22 cellular contexts compared by ENCODE assay signal in genomic region chr5:173848986-173849596, GRCh38. TPM values are rescaled to one million over a fixed set of nuclear protein-coding genes. Genes with fewer than 3 reads are reported as not detected.
DNase-seq lines count a peak whose midpoint lies in the region; ATAC-seq, FAIRE-seq and TF ChIP-seq lines count a peak whose summit lies in the region.
"Had no signal": no experiment of that assay in that cellular context is flagged by ENCODE, and none has a peak within 500 bp of the region (broad histone marks: within the 10 kb centered on the region; RNA-seq: fewer than 3 reads in every experiment).

No MANE protein-coding gene starts in this region.

- peaks cover 8% of the 10 kb centered on the region; the same call in 1 of the 2 replicates for H3K9me3 ChIP-seq in HepG2 (ENCODE audit: low read length)
- H3K9me3 ChIP-seq in right lobe of liver, result no peaks in the 10 kb centered on the region
- H3K9me3 ChIP-seq in endothelial cell of umbilical vein (replicated peaks; ENCODE audit: control insufficient read depth, insufficient read depth, low read length), result no peaks in the 10 kb centered on the region

- POLR2A ChIA-PET in HepG2 (lab: Yijun Ruan, JAX), result no interaction called here
- POLR2A ChIA-PET in endothelial cell of umbilical vein (lab: Charles Lee), result no interaction called here

- no TSS peak for BruUV-seq in HepG2 (replicated peaks; lab: Mats Ljungman, UMichigan)
- BruUV-seq in endothelial cell of umbilical vein (replicated peaks; lab: Mats Ljungman, UMichigan), result no TSS peak

- H3K4me3 ChIP-seq in HepG2 (replicated peaks in 1 of 3; ENCODE audit: insufficient read depth in 1 of 3, low read depth in 2 of 3, low read length in 3 of 3) (no peak overlapping the region), right lobe of liver (no peak overlapping the region), endothelial cell of umbilical vein (replicated peaks in 1 of 3; ENCODE audit: insufficient read depth in 1 of 3, low read depth in 1 of 3, low read length in 3 of 3) (no peak overlapping the region)
- H3K4me3 ChIP-seq: BLaER1 treated with 17β-estradiol and CSF1 and Interleukin-3, amounts not matched to agents 10 nM and 100 nM; PC-9; SJSA1 had no signal

- TF ChIP-seq EP300 in HepG2 (IDR thresholded peaks at IDR 0.05; ENCODE audit: low read depth in 2 of 2, low read length in 2 of 2) (no peak), HepG2 (CRISPR knock-in tag; IDR thresholded peaks at IDR 0.05; ENCODE audit: borderline replicate concordance) (no peak)

- CTCF ChIA-PET in HepG2 (lab: Yijun Ruan, JAX; ENCODE audit: low intra/inter-chr PET ratio, low total read pairs), result no interaction called here
- CTCF ChIA-PET in endothelial cell of umbilical vein (lab: Charles Lee), result interaction anchor here (1.1 to 1.9 kb wide), 2 partner anchors 76 to 85 kb away, joined by 3 to 7 read pairs; no protein-coding TSS in a partner anchor

- H3K36me3 ChIP-seq in HepG2 (replicated peaks in 1 of 2; ENCODE audit: control insufficient read depth in 1 of 2, insufficient read depth in 2 of 2, low read length in 2 of 2) (no peaks in the 10 kb centered on the region), right lobe of liver (no peaks in the 10 kb centered on the region), endothelial cell of umbilical vein (ENCODE audit: control insufficient read depth in 2 of 2, extremely low read depth in 1 of 2, insufficient read depth in 2 of 2, low read length in 2 of 2) (no peaks in the 10 kb centered on the region)
- H3K36me3 ChIP-seq: SJSA1 had no signal

- DNase-seq in HepG2 (ENCODE audit: low spot score) (no peak), right lobe of liver (no peak), NCI-H226 (peak; percentile 61), endothelial cell of umbilical vein (ENCODE audit: low read depth, low spot score) (no peak), kidney glomerular epithelial cell (lab: John Stamatoyannopoulos, UW) (no peak), NCI-H446 (lab: John Stamatoyannopoulos, UW) (no peak), AG08395 (ENCODE audit: low spot score) (no peak), Kasumi-1 (lab: John Stamatoyannopoulos, UW) (no peak)
- DNase-seq: 8988T; CD8-positive, alpha-beta memory T cell; DND-41; H7; KG1; NCI-H1105 treated with DMSO at 0.1 percent for 48 hours; NCI-H187; NCI-H446 treated with DMSO at 0.1 percent for 48 hours; NCI-H748 treated with DMSO at 0.1 percent for 48 hours; T-helper 2 cell had no signal

- TF ChIP-seq POLR2A in HepG2 (IDR thresholded peaks at IDR 0.05; ENCODE audit: insufficient read depth in 1 of 2, low read depth in 2 of 2, low read length in 2 of 2) (no peak), right lobe of liver (IDR thresholded peaks at IDR 0.05) (no peak), endothelial cell of umbilical vein (IDR thresholded peaks at IDR 0.05; ENCODE audit: low read depth, low read length) (no peak)

- H3K79me2 ChIP-seq in HepG2 (ENCODE audit: insufficient read depth, low read length) (no peaks in the 10 kb centered on the region), endothelial cell of umbilical vein (ENCODE audit: control insufficient read depth, insufficient read depth, low read length) (no peaks in the 10 kb centered on the region)

- H3K9ac ChIP-seq in HepG2 (ENCODE audit: insufficient read depth, low read depth, low read length), result no peak overlapping the region
- no peak overlapping the region for H3K9ac ChIP-seq in endothelial cell of umbilical vein (replicated peaks; ENCODE audit: extremely low read depth, insufficient read depth, low read length)
- H3K9ac ChIP-seq: BLaER1 treated with 17β-estradiol and CSF1 and Interleukin-3, amounts not matched to agents 10 nM and 100 nM had no signal

- 5% methylated on average over 2 of the region's 2 CpGs for WGBS in HepG2 (ENCODE audit: low lambda C conversion rate)
- 90% methylated on average over 2 of the region's 2 CpGs for WGBS in right lobe of liver (ENCODE audit: insufficient coverage, low coverage, low lambda C conversion rate, missing lambda C conversion rate)

- H4K20me1 ChIP-seq in HepG2 (ENCODE audit: insufficient read depth, low read length) (no peaks in the 10 kb centered on the region), endothelial cell of umbilical vein (replicated peaks; ENCODE audit: control insufficient read depth, extremely low read depth, insufficient read depth, low read length) (no peaks in the 10 kb centered on the region)
- H4K20me1 ChIP-seq: BLaER1 treated with 17β-estradiol and CSF1 and Interleukin-3, amounts not matched to agents 10 nM and 100 nM had no signal

- no peak for TF ChIP-seq RAD21 in HepG2 (CRISPR knock-in tag; IDR thresholded peaks at IDR 0.05)

- no peak overlapping the region for H2AFZ ChIP-seq in HepG2 (ENCODE audit: low read length)
- no peak overlapping the region for H2AFZ ChIP-seq in endothelial cell of umbilical vein (ENCODE audit: low read depth, low read length)
- H2AFZ ChIP-seq: PC-9 had no signal

- FAIRE-seq in HepG2 (lab: Jason Lieb, UNC) (no peak), endothelial cell of umbilical vein (lab: Jason Lieb, UNC) (no peak)
- FAIRE-seq: D721Med had no signal

- TF ChIP-seq CTCF in HepG2 (CRISPR knock-in tag; IDR thresholded peaks at IDR 0.05) (no peak), right lobe of liver (IDR thresholded peaks at IDR 0.05) (no peak), endothelial cell of umbilical vein (IDR thresholded peaks at IDR 0.05; ENCODE audit: extremely low read depth in 1 of 2, insufficient read depth in 1 of 2, low read depth in 1 of 2, low read length in 2 of 2) (no peak)

- ATAC-seq in HepG2 (no peak), right lobe of liver (no peak)

- dilution Hi-C loops in endothelial cell of umbilical vein (cut with MboI; ENCODE audit: extremely low pct_ligation_motif_present, low sequenced_read_pairs), result no loop called here

- H3K27me3 ChIP-seq in HepG2 (ENCODE audit: control insufficient read depth in 1 of 2, insufficient read depth in 2 of 2, low read length in 2 of 2) (peaks cover 0 to 4% of the 10 kb centered on the region in 2 experiments; a peak in 2 of 5 replicates), right lobe of liver (no peaks in the 10 kb centered on the region), endothelial cell of umbilical vein (ENCODE audit: control insufficient read depth in 2 of 2, insufficient read depth in 2 of 2, low read length in 2 of 2) (no peaks in the 10 kb centered on the region)
- H3K27me3 ChIP-seq: BLaER1 treated with 17β-estradiol and CSF1 and Interleukin-3, amounts not matched to agents 10 nM and 100 nM; SJSA1 had no signal

- H3K4me1 ChIP-seq in HepG2 (ENCODE audit: insufficient read depth, low read length), result peaks cover 28% of the 10 kb centered on the region
- no peaks in the 10 kb centered on the region for H3K4me1 ChIP-seq in right lobe of liver
- no peaks in the 10 kb centered on the region for H3K4me1 ChIP-seq in endothelial cell of umbilical vein (ENCODE audit: control insufficient read depth, extremely low read depth, insufficient read depth, low read length)
- H3K4me1 ChIP-seq: SJSA1 had no signal

- intact Hi-C loops in HepG2 (cut with micrococcal nuclease; ENCODE audit: unreplicated experiment) (no loop called here), right lobe of liver (cut with DNase I) (no loop called here), endothelial cell of umbilical vein (cut with micrococcal nuclease) (no loop called here)

- in situ Hi-C loops in HepG2 (cut with HindIII; ENCODE audit: extremely low pct_ligation_motif_present, low pct_unique_long_range_greater_than_20kb), result no loop called here

- no peak overlapping the region for H3K4me2 ChIP-seq in HepG2 (ENCODE audit: low read depth, low read length)
- no peak overlapping the region for H3K4me2 ChIP-seq in endothelial cell of umbilical vein (ENCODE audit: insufficient read depth, low read length)
- H3K4me2 ChIP-seq: BLaER1 treated with 17β-estradiol and CSF1 and Interleukin-3, amounts not matched to agents 10 nM and 100 nM; PC-9 had no signal

- H3K27ac ChIP-seq in HepG2 (ENCODE audit: extremely low read length, insufficient read depth, low read length) (no peak overlapping the region), right lobe of liver (no peak overlapping the region), endothelial cell of umbilical vein (ENCODE audit: insufficient read depth, low read depth, low read length) (no peak overlapping the region)
- H3K27ac ChIP-seq: BLaER1 treated with 17β-estradiol and CSF1 and Interleukin-3, amounts not matched to agents 10 nM and 100 nM; PC-9; SJSA1 had no signal

- no peaks in the 10 kb centered on the region for H3K9me1 ChIP-seq in endothelial cell of umbilical vein (replicated peaks; ENCODE audit: control insufficient read depth, extremely low read depth, insufficient read depth, low read length)

RNA-seq across cellular contexts. Expression of gene CPEB4, which starts 39.1 kb away (rescaled TPM):
- total RNA-seq in HepG2 (2016; rRNA removed; fragmentation: Illumina TruSeq; extraction: Trizol) (7.7 and 8.3 TPM in 2 replicates), right lobe of liver (10 to 100 TPM; 27.3 to 49.9 (median 40.0) TPM), endothelial cell of umbilical vein (16.4 and 18.1 TPM in 2 replicates)
- 1.8 and 3.2 TPM in 2 replicates for total RNA-seq in HepG2 (2016; cell fraction: cytosol; rRNA removed; fragmentation: Illumina TruSeq; extraction: Trizol; ENCODE audit: low read depth)
- 8.3 and 11.9 TPM in 2 replicates for total RNA-seq in HepG2 (2016; cell fraction: insoluble cytoplasmic fraction; rRNA removed; fragmentation: Illumina TruSeq; extraction: Trizol)
- total RNA-seq in HepG2 (2016; cell fraction: membrane; rRNA removed; fragmentation: Illumina TruSeq; extraction: Trizol), result 3.4 and 3.7 TPM in 2 replicates
- 13.4 and 15.2 TPM in 2 replicates for total RNA-seq in HepG2 (2016; cell fraction: nucleus; rRNA removed; fragmentation: Illumina TruSeq; extraction: Trizol)
- polyA plus RNA-seq in HepG2 (2011; rRNA removed) (25.0 and 26.7 TPM in 2 replicates), endothelial cell of umbilical vein (9.3 and 11.3 TPM in 2 replicates)
- 15.9 and 21.3 TPM in 2 replicates for polyA plus RNA-seq in HepG2 (2011; cell fraction: cytosol; rRNA removed)
- 38.4 and 39.5 TPM in 2 replicates for polyA plus RNA-seq in HepG2 (2011; cell fraction: nucleus; rRNA removed)
- 21.1 and 22.8 TPM in 2 replicates for polyA plus RNA-seq in HepG2 (2012)
- polyA plus RNA-seq in HepG2 (2016; cell fraction: cytosol; fragmentation: Illumina TruSeq; extraction: Trizol; ENCODE audit: low read depth), result 0.06 and 0.08 TPM in 2 replicates
- 5.3 and 5.4 TPM in 2 replicates for polyA plus RNA-seq in HepG2 (2016; cell fraction: insoluble cytoplasmic fraction; fragmentation: Illumina TruSeq; extraction: Trizol; ENCODE audit: low read depth)
- polyA plus RNA-seq in HepG2 (2016; cell fraction: membrane; fragmentation: Illumina TruSeq; extraction: Trizol; ENCODE audit: low read depth), result 0.40 and 0.56 TPM in 2 replicates
- 8.8 and 10.3 TPM in 2 replicates for polyA plus RNA-seq in HepG2 (2016; cell fraction: nucleus; fragmentation: Illumina TruSeq; extraction: Trizol; ENCODE audit: insufficient read depth, low read depth)
- 100 and 104 TPM in 2 replicates for polyA minus RNA-seq in HepG2 (2011; rRNA and poly(A)+ RNA removed; ENCODE audit: low replicate concordance)
- polyA minus RNA-seq in HepG2 (2011; cell fraction: cytosol; rRNA and poly(A)+ RNA removed), result 49.4 and 55.2 TPM in 2 replicates
- polyA minus RNA-seq in HepG2 (2011; cell fraction: nucleus; rRNA and poly(A)+ RNA removed), result 151 and 216 TPM in 2 replicates
- 8.6 and 9.1 TPM in 2 replicates for polyA plus RNA-seq in endothelial cell of umbilical vein (2011; cell fraction: cytosol; rRNA removed)
- polyA plus RNA-seq in endothelial cell of umbilical vein (2011; cell fraction: nucleus; rRNA removed), result 29.6 and 34.4 TPM in 2 replicates
- polyA plus RNA-seq in endothelial cell of umbilical vein (2012), result 9.3 and 12.7 TPM in 2 replicates
- polyA minus RNA-seq in endothelial cell of umbilical vein, result 60.1 and 64.9 TPM in 2 replicates
- 55.8 TPM for polyA minus RNA-seq in endothelial cell of umbilical vein (2011; cell fraction: cytosol; rRNA and poly(A)+ RNA removed)
- 87.8 and 98.1 TPM in 2 replicates for polyA minus RNA-seq in endothelial cell of umbilical vein (2011; cell fraction: nucleus; rRNA and poly(A)+ RNA removed)
